Comparison of ENCODE assay signal across 30 cellular contexts in genomic region chr6:79864421-79864820, GRCh38.
"Had no signal": no experiment of that assay in that cellular context is flagged by ENCODE, and none has a peak within 500 bp of the region (broad histone marks: within the 10 kb centered on the region; RNA-seq: fewer than 3 reads in every experiment).

No MANE protein-coding gene starts in this region.

- ATAC-seq: activated CD4-positive, CD25-positive, alpha-beta regulatory T cell treated with anti-CD3 and anti-CD28 coated beads, Interleukin-2, amount 50 U/mL, for 24 hours; effector memory CD8-positive, alpha-beta T cell; left ventricle myocardium superior; psoas muscle; stimulated activated memory B cell treated with anti-CD40 and anti-IgM and Interleukin-4, amounts not matched to agents 10 μg/mL and 1 μg/mL and 100 μg/mL, for 72 hours; stimulated activated naive CD8-positive, alpha-beta T cell treated with anti-CD3 and anti-CD28 coated beads, Interleukin-15, amount 100 ng/mL, for 72 hours; upper lobe of right lung had no signal

- FAIRE-seq: endothelial cell of umbilical vein, islet of Langerhans, small intestine had no signal

- H3K4me3 ChIP-seq: esophagus muscularis mucosa, ovary, psoas muscle, sigmoid colon, thyroid gland, upper lobe of right lung had no signal

- H3K4me1 ChIP-seq: psoas muscle, upper lobe of right lung had no signal

- H3K27me3 ChIP-seq: esophagus muscularis mucosa, ovary, sigmoid colon, thyroid gland, upper lobe of right lung had no signal

- H3K9me3 ChIP-seq: esophagus muscularis mucosa, ovary, psoas muscle, sigmoid colon, thyroid gland, upper lobe of right lung had no signal

- H3K27ac ChIP-seq: esophagus muscularis mucosa, ovary, psoas muscle, sigmoid colon, thyroid gland, upper lobe of right lung, WERI-Rb-1 had no signal

- H3K36me3 ChIP-seq: esophagus muscularis mucosa, ovary, sigmoid colon, thyroid gland, upper lobe of right lung, WERI-Rb-1 had no signal

- DNase-seq: activated CD4-positive, alpha-beta T cell treated with anti-CD3 and anti-CD28 coated beads for 48 hours; activated CD4-positive, alpha-beta T cell treated with anti-CD3 and anti-CD28 coated beads, Interleukin-2, amount 50 U/mL, for 48 hours; activated CD8-positive, alpha-beta memory T cell treated with anti-CD3 and anti-CD28 coated beads for 24 hours; activated CD8-positive, alpha-beta memory T cell treated with anti-CD3 and anti-CD28 coated beads, Interleukin-2, amount 50 U/mL, for 4 hours; activated gamma-delta T cell treated with Interleukin-2 at 50 U/mL for 16 hours; activated naive CD4-positive, alpha-beta T cell treated with anti-CD3 and anti-CD28 coated beads, Interleukin-2, amount 50 U/mL, for 16 hours; activated T-cell treated with anti-CD3 and anti-CD28 coated beads, Interleukin-2, amount 50 U/mL, for 1 hour; amygdala; cortex of kidney; effector memory CD8-positive, alpha-beta T cell; foreskin melanocyte; left ventricle myocardium superior; ovary; psoas muscle; sigmoid colon; small intestine; stimulated activated CD4-positive, alpha-beta T cell treated with anti-CD3 and anti-CD28 coated beads, Interleukin-1b, Interleukin-23, amount 100 ng/mL, for 48 hours; stimulated activated CD4-positive, alpha-beta T cell treated with anti-CD3 and anti-CD28 coated beads, Interleukin-4, amount 100 ng/mL, for 4 hours; stimulated activated CD8-positive, alpha-beta memory T cell treated with anti-CD3 and anti-CD28 coated beads, Interleukin-4, amount 100 ng/mL, for 48 hours; stimulated activated naive CD8-positive, alpha-beta T cell treated with anti-CD3 and anti-CD28 coated beads, Interleukin-15, amount 100 ng/mL, for 72 hours; SW 1271; T1000; upper lobe of right lung; WERI-Rb-1 had no signal
